1 cellular context compared by ENCODE assay signal in the genomic region with DNA sequence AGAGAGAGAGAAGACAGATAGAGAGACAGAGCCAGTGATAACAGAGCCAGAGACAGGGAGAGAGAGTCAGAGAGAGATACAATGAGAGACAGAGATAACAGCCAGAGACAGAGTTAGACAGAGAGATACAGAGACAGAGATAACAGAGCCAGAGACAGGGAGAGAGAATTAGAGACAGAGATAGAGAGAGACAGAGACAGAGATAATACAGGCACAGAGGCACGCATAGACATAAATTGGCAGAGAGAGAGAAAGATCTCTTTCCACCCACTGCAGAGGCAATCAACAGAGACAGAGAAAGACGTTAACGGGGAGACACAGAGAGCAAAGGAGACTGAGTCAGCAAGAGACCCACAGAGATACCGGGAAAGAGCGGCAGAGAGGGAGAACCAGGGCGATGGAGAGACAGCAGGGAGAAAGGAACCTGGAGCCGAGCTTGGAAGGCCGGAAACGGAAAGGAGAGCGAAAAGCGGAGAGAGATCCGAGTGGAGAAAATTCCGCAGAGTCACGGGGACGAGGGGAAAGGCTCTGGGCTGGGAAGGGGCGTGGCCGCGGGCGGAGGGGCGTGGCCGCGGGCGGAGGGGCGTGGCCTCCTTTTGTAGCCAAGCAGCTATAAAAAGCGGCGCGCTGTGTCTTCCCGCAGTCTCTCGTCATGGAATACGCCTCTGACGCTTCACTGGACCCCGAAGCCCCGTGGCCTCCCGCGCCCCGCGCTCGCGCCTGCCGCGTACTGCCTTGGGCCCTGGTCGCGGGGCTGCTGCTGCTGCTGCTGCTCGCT.
TF ChIP-seq lines count a peak whose summit lies in the region.

Gene TNFSF9 (plus strand): TSS at position 642 of the 778 bp plus-strand sequence. CDS start 11 bp downstream, at position 653.

TF ChIP-seq in K562, 482 proteins besides CTCF, POLR2A, EP300 and RAD21 (continued from another document and continues in another):
- TF ChIP-seq, protein P1, sequence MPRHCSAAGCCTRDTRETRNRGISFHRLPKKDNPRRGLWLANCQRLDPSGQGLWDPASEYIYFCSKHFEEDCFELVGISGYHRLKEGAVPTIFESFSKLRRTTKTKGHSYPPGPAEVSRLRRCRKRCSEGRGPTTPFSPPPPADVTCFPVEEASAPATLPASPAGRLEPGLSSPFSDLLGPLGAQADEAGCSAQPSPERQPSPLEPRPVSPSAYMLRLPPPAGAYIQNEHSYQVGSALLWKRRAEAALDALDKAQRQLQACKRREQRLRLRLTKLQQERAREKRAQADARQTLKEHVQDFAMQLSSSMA (CRISPR knock-in tag; IDR thresholded peaks at IDR 0.05): no peak
- TF ChIP-seq CLOCK (CRISPR knock-in tag; IDR thresholded peaks at IDR 0.05; ENCODE audit: borderline replicate concordance) (no peak), NFATC3 (IDR thresholded peaks at IDR 0.05) (peak; percentile 82), POLR3G (IDR thresholded peaks at IDR 0.05; ENCODE audit: extremely low read depth, insufficient read length, insufficient replicate concordance) (no peak), NFRKB (IDR thresholded peaks at IDR 0.05; ENCODE audit: low read depth) (peak; percentile 84), ZNF407 (IDR thresholded peaks at IDR 0.05; ENCODE audit: low read depth) (peak; percentile 59; the same call in 1 of the 2 replicates), MAFF (IDR thresholded peaks at IDR 0.05; ENCODE audit: low read length) (peak; percentile 68), NFIX (CRISPR knock-in tag; IDR thresholded peaks at IDR 0.05; ENCODE audit: low read depth) (no peak), ARID3B (CRISPR knock-in tag; IDR thresholded peaks at IDR 0.05; ENCODE audit: borderline replicate concordance) (no peak), ZNF224 (CRISPR knock-in tag; IDR thresholded peaks at IDR 0.05) (no peak), CAMTA2 (CRISPR knock-in tag; conservative IDR thresholded peaks at IDR 0.05) (0 out of 2 replicates have a peak, but pooled peaks have one; percentile 25), ZBTB26 (CRISPR knock-in tag; IDR thresholded peaks at IDR 0.05) (0 out of 2 replicates have a peak, but pooled peaks have one; percentile 18), ATF2 (CRISPR knock-in tag; IDR thresholded peaks at IDR 0.05) (no peak), TEAD4 (IDR thresholded peaks at IDR 0.05; ENCODE audit: low read length) (no peak), TEAD4 (CRISPR knock-in tag; IDR thresholded peaks at IDR 0.05; ENCODE audit: borderline replicate concordance) (no peak), ZNF512 (tag; IDR thresholded peaks at IDR 0.05) (no peak; the same call in 1 of the 2 replicates), DIDO1 (tag; IDR thresholded peaks at IDR 0.05; ENCODE audit: low read depth) (0 out of 2 replicates have a peak, but pooled peaks have one; percentile 47), ZNF408 (CRISPR knock-in tag; IDR thresholded peaks at IDR 0.05; ENCODE audit: low read depth) (no peak), ZNF551 (CRISPR knock-in tag; IDR thresholded peaks at IDR 0.05) (no peak), ZBTB43 (CRISPR knock-in tag; IDR thresholded peaks at IDR 0.05) (no peak), ZNF444 (CRISPR knock-in tag; IDR thresholded peaks at IDR 0.05) (no peak), C11orf30 (IDR thresholded peaks at IDR 0.05; ENCODE audit: low read depth) (peak; percentile 96)
- TF ChIP-seq, protein P2, sequence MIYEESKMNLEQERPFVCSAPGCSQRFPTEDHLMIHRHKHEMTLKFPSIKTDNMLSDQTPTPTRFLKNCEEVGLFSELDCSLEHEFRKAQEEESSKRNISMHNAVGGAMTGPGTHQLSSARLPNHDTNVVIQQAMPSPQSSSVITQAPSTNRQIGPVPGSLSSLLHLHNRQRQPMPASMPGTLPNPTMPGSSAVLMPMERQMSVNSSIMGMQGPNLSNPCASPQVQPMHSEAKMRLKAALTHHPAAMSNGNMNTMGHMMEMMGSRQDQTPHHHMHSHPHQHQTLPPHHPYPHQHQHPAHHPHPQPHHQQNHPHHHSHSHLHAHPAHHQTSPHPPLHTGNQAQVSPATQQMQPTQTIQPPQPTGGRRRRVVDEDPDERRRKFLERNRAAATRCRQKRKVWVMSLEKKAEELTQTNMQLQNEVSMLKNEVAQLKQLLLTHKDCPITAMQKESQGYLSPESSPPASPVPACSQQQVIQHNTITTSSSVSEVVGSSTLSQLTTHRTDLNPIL (CRISPR knock-in tag; IDR thresholded peaks at IDR 0.05): no peak
- TF ChIP-seq, protein P3, sequence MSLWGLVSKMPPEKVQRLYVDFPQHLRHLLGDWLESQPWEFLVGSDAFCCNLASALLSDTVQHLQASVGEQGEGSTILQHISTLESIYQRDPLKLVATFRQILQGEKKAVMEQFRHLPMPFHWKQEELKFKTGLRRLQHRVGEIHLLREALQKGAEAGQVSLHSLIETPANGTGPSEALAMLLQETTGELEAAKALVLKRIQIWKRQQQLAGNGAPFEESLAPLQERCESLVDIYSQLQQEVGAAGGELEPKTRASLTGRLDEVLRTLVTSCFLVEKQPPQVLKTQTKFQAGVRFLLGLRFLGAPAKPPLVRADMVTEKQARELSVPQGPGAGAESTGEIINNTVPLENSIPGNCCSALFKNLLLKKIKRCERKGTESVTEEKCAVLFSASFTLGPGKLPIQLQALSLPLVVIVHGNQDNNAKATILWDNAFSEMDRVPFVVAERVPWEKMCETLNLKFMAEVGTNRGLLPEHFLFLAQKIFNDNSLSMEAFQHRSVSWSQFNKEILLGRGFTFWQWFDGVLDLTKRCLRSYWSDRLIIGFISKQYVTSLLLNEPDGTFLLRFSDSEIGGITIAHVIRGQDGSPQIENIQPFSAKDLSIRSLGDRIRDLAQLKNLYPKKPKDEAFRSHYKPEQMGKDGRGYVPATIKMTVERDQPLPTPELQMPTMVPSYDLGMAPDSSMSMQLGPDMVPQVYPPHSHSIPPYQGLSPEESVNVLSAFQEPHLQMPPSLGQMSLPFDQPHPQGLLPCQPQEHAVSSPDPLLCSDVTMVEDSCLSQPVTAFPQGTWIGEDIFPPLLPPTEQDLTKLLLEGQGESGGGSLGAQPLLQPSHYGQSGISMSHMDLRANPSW (CRISPR knock-in tag; IDR thresholded peaks at IDR 0.05): no peak
